Comparison of ENCODE assay signal across 1 cellular context in genomic region chr21:37655601-37656300, GRCh38.
TF ChIP-seq lines count a peak whose summit lies in the region.

No MANE protein-coding gene starts in this region.

TF ChIP-seq in H1, 55 proteins besides CTCF, POLR2A, EP300 and RAD21 (continued from another document):
- TF ChIP-seq, protein P1, sequence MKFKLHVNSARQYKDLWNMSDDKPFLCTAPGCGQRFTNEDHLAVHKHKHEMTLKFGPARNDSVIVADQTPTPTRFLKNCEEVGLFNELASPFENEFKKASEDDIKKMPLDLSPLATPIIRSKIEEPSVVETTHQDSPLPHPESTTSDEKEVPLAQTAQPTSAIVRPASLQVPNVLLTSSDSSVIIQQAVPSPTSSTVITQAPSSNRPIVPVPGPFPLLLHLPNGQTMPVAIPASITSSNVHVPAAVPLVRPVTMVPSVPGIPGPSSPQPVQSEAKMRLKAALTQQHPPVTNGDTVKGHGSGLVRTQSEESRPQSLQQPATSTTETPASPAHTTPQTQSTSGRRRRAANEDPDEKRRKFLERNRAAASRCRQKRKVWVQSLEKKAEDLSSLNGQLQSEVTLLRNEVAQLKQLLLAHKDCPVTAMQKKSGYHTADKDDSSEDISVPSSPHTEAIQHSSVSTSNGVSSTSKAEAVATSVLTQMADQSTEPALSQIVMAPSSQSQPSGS (IDR thresholded peaks at IDR 0.05; ENCODE audit: low read length), result no peak
